ENCODE assay signal across 8 cellular contexts in genomic region chr7:129143724-129144094, GRCh38. TPM values are rescaled to one million over a fixed set of nuclear protein-coding genes. Genes with fewer than 3 reads are reported as not detected.
DNase-seq lines count a peak whose midpoint lies in the region; ATAC-seq, FAIRE-seq and TF ChIP-seq lines count a peak whose summit lies in the region.

No MANE protein-coding gene starts in this region.

- intact Hi-C loops in K562 (cut with micrococcal nuclease): no loop called here

- no peaks in the 10 kb centered on the region for H3K9me1 ChIP-seq in K562 (ENCODE audit: control insufficient read depth, insufficient read depth, low read length)

- TF ChIP-seq RAD21 in K562 (CRISPR knock-in tag; conservative IDR thresholded peaks at IDR 0.05 in 1 of 2, IDR thresholded peaks at IDR 0.05 in 1 of 2): no peak

- peak overlapping the region in 1 of 2 donors; percentile 80 for H3K27ac Mint-ChIP-seq in natural killer cell treated with Interleukin-12 subunit alpha and Interleukin-12 subunit beta and Interleukin-15 and Interleukin-18, amount 100 ng/mL, for 72 hours

- H3K4me3 Mint-ChIP-seq in natural killer cell treated with Interleukin-12 subunit alpha and Interleukin-12 subunit beta and Interleukin-15 and Interleukin-18, amount 100 ng/mL, for 72 hours: peak overlapping the region; percentile 92

- WGBS in HUES64: 51% methylated on average over 10 of the region's 10 CpGs
- 15% methylated on average over 10 of the region's 10 CpGs for WGBS in K562 (ENCODE audit: insufficient coverage, low coverage, missing lambda C conversion rate)

- H3K4me1 Mint-ChIP-seq in natural killer cell treated with Interleukin-12 subunit alpha and Interleukin-12 subunit beta and Interleukin-15 and Interleukin-18, amount 100 ng/mL, for 72 hours (ENCODE audit: low read depth in 2 of 2): peaks cover 11 to 44% of the 10 kb centered on the region in 2 donors

- H3K27me3 ChIP-seq in DND-41 (ENCODE audit: insufficient read depth, low read length, poor library complexity): peaks cover 57% of the 10 kb centered on the region
- H3K27me3 ChIP-seq in HUES64 (ENCODE audit: insufficient read depth, low read length): peaks cover 29% of the 10 kb centered on the region
- peaks cover 60 to 69% of the 10 kb centered on the region in 2 experiments for H3K27me3 ChIP-seq in K562 (ENCODE audit: control insufficient read depth in 2 of 2, insufficient read depth in 2 of 2, low read length in 2 of 2)

- H3K36me3 ChIP-seq in DND-41 (ENCODE audit: insufficient read depth, low read length) (no peaks in the 10 kb centered on the region), HUES64 (ENCODE audit: insufficient read depth, low read length) (no peaks in the 10 kb centered on the region), K562 (ENCODE audit: control insufficient read depth, insufficient read depth, low read length) (no peaks in the 10 kb centered on the region)

- peaks cover under 1% of the 10 kb centered on the region for H3K9me3 Mint-ChIP-seq in natural killer cell treated with Interleukin-12 subunit alpha and Interleukin-12 subunit beta and Interleukin-15 and Interleukin-18, amount 100 ng/mL, for 72 hours

- 0 out of 2 replicates have a peak, but pooled peaks cover 4% of the 10 kb centered on the region for H4K20me1 ChIP-seq in DND-41 (ENCODE audit: insufficient read depth, low read length)
- no peaks in the 10 kb centered on the region; the same call in 1 of the 2 replicates for H4K20me1 ChIP-seq in K562 (replicated peaks; ENCODE audit: control insufficient read depth, insufficient read depth, low read length)

- peaks cover 13 to 44% of the 10 kb centered on the region in 2 donors for H3K27me3 Mint-ChIP-seq in natural killer cell treated with Interleukin-12 subunit alpha and Interleukin-12 subunit beta and Interleukin-15 and Interleukin-18, amount 100 ng/mL, for 72 hours

- H3K9ac ChIP-seq in DND-41 (ENCODE audit: low read depth, low read length) (no peak overlapping the region), HUES64 (ENCODE audit: low read depth, low read length) (no peak overlapping the region), K562 (ENCODE audit: insufficient read depth in 1 of 2, low read depth in 2 of 2, low read length in 2 of 2) (no peak overlapping the region)

- CTCF ChIA-PET in K562 (lab: Yijun Ruan, JAX; ENCODE audit: low intra/inter-chr PET ratio): no interaction called here

- in situ Hi-C loops in K562 (cut with MboI): no loop called here

- no peaks in the 10 kb centered on the region for H3K79me2 ChIP-seq in DND-41 (ENCODE audit: insufficient read depth, low read length)
- no peaks in the 10 kb centered on the region for H3K79me2 ChIP-seq in K562 (ENCODE audit: control insufficient read depth, insufficient read depth, low read length)

- H3K4me2 ChIP-seq in DND-41 (ENCODE audit: insufficient read depth, low read length) (peak overlapping the region; percentile 73; the same call in 1 of the 2 replicates), K562 (ENCODE audit: insufficient read depth, low read length) (no peak overlapping the region)

- H3K27ac ChIP-seq in DND-41 (ENCODE audit: low read length) (no peak overlapping the region), HUES64 (ENCODE audit: low read depth, low read length) (no peak overlapping the region), K562 (ENCODE audit: extremely low read depth, low read depth, low read length) (no peak overlapping the region)

- POLR2A ChIA-PET in K562 (lab: Yijun Ruan, JAX): interaction anchor here (1.2 kb wide), 1 partner anchor 196 kb away, joined by 3 read pairs; no protein-coding TSS in a partner anchor

- no peak for FAIRE-seq in K562 (lab: Jason Lieb, UNC)

- no peak for TF ChIP-seq POLR2A in K562 (conservative IDR thresholded peaks at IDR 0.05)

- TF ChIP-seq CTCF in DND-41 (IDR thresholded peaks at IDR 0.05; ENCODE audit: borderline replicate concordance, extremely low read depth, low read length, poor library complexity, severe bottlenecking) (no peak), K562 (IDR thresholded peaks at IDR 0.05 in 2 of 3, conservative IDR thresholded peaks at IDR 0.05 in 1 of 3; ENCODE audit: insufficient read depth in 2 of 3, low read depth in 1 of 3, low read length in 3 of 3) (no peak)

- no peak for TF ChIP-seq EP300 in K562 (IDR thresholded peaks at IDR 0.05; ENCODE audit: low read length)

- DNase-seq in DND-41 (no peak), K562 (ENCODE audit: extremely low read depth in 1 of 4, low spot score in 3 of 4) (no peak), DMS 273 (lab: John Stamatoyannopoulos, UW; ENCODE audit: unreplicated experiment) (no peak), HCEC 1CT (no peak)
- DNase-seq in natural killer cell treated with Interleukin-12 subunit alpha and Interleukin-12 subunit beta and Interleukin-15 and Interleukin-18, amount 100 ng/mL, for 72 hours (ENCODE audit: low spot score): no peak

- H3K4me1 ChIP-seq in DND-41 (ENCODE audit: insufficient read depth, low read length): peaks cover 14% of the 10 kb centered on the region
- no peaks in the 10 kb centered on the region for H3K4me1 ChIP-seq in HUES64 (ENCODE audit: insufficient read depth, low read length)
- peaks cover 0 to 12% of the 10 kb centered on the region in 2 experiments; a peak in 3 of 5 replicates for H3K4me1 ChIP-seq in K562 (replicated peaks in 1 of 2; ENCODE audit: control insufficient read depth in 2 of 2, insufficient read depth in 2 of 2, low read length in 2 of 2)

- no peaks in the 10 kb centered on the region for H3K36me3 Mint-ChIP-seq in natural killer cell treated with Interleukin-12 subunit alpha and Interleukin-12 subunit beta and Interleukin-15 and Interleukin-18, amount 100 ng/mL, for 72 hours

- ATAC-seq in DND-41 (ENCODE audit: insufficient read depth, low read depth) (no peak), K562 (no peak), GM21367 (IDR thresholded peaks at IDR 0.05; ENCODE audit: unreplicated experiment) (no peak), GM18517 (IDR thresholded peaks at IDR 0.05; ENCODE audit: unreplicated experiment) (no peak)
- no peak for ATAC-seq in natural killer cell treated with Interleukin-12 subunit alpha and Interleukin-12 subunit beta and Interleukin-15 and Interleukin-18, amount 100 ng/mL, for 72 hours

- H3K9me3 ChIP-seq in DND-41 (ENCODE audit: insufficient read depth, low read length, severe bottlenecking) (no peaks in the 10 kb centered on the region), HUES64 (ENCODE audit: insufficient read depth, low read depth, low read length) (no peaks in the 10 kb centered on the region), K562 (replicated peaks; ENCODE audit: control insufficient read depth, insufficient read depth, low read depth, low read length) (no peaks in the 10 kb centered on the region)

- H3K4me3 ChIP-seq in DND-41 (ENCODE audit: low read depth in 1 of 2, low read length in 2 of 2) (no peak overlapping the region), HUES64 (ENCODE audit: low read length) (peak overlapping the region; percentile 63), K562 (no peak overlapping the region)

- H2AFZ ChIP-seq in DND-41 (ENCODE audit: low read depth, low read length) (no peak overlapping the region), K562 (ENCODE audit: low read depth, low read length) (no peak overlapping the region)

- BruUV-seq in K562 (replicated peaks; lab: Mats Ljungman, UMichigan): no TSS peak

RNA-seq across cellular contexts. Expression of gene TSPAN33, which starts 0.8 kb away (rescaled TPM):
- 23.6 TPM for polyA plus RNA-seq in HUES64 (2013, experiment 1 of 2)
- 26.6 TPM for polyA plus RNA-seq in HUES64 (2013, experiment 2 of 2)
- total RNA-seq in K562 (2011; cell fraction: chromatin; rRNA removed; ENCODE audit: low replicate concordance): 1.5 and 3.2 TPM in 2 replicates
- total RNA-seq in K562 (2011; cell fraction: nucleolus; rRNA removed): 1.3 and 3.2 TPM in 2 replicates
- total RNA-seq in K562 (2011; cell fraction: nucleoplasm; rRNA removed): 2.9 and 3.9 TPM in 2 replicates
- total RNA-seq in K562 (2014; rRNA removed) (0.20 and 0.23 TPM in 2 replicates), K562 (2014; rRNA removed; fragmentation: Illumina TruSeq; extraction: Trizol) (0.19 and 0.25 TPM in 2 replicates), K562 (2015; rRNA removed; fragmentation: Illumina TruSeq; extraction: Trizol) (not detected in 2 replicates), K562 (2021) (0.27 and 0.76 TPM in 2 replicates)
- polyA plus RNA-seq in K562 (2011; rRNA removed) (1.2 and 1.5 TPM in 2 replicates), K562 (2014; fragmentation: Illumina TruSeq; extraction: Trizol) (0.21 and 0.42 TPM in 2 replicates), K562 (2014; fragmentation: Nextera tagmentation; extraction: Ambion mirVana) (under 1 TPM in 1 of 2 experiments, not detected in 1; 0.03 TPM), K562 (2014; rRNA removed) (0.19 TPM in 1 of 2 replicates, not detected in the other)
- polyA plus RNA-seq in K562 (2011; cell fraction: cytosol; rRNA removed): 1.6 and 1.7 TPM in 2 replicates
- polyA plus RNA-seq in K562 (2011; cell fraction: nucleus; rRNA removed): 1.3 and 1.6 TPM in 2 replicates
- polyA plus RNA-seq in K562 (2012): 0.16 and 0.30 TPM in 2 replicates
- polyA minus RNA-seq in K562 (2011; rRNA and poly(A)+ RNA removed): 1.1 and 1.6 TPM in 2 replicates
- 1.2 and 1.3 TPM in 2 replicates for polyA minus RNA-seq in K562 (2011; cell fraction: cytosol; rRNA and poly(A)+ RNA removed)
- 0.54 and 1.2 TPM in 2 replicates for polyA minus RNA-seq in K562 (2011; cell fraction: nucleus; rRNA and poly(A)+ RNA removed)
- 10 to 100 TPM; 17.0 to 74.0 TPM for total RNA-seq in natural killer cell treated with Interleukin-12 subunit alpha and Interleukin-12 subunit beta and Interleukin-15 and Interleukin-18, amount 100 ng/mL, for 72 hours

RNA-seq across cellular contexts. Expression of gene SMO, which starts 44.7 kb away (rescaled TPM):
- polyA plus RNA-seq in HUES64 (2013, experiment 1 of 2): 49.2 TPM
- 49.8 TPM for polyA plus RNA-seq in HUES64 (2013, experiment 2 of 2)
- total RNA-seq in K562 (2011; cell fraction: chromatin; rRNA removed; ENCODE audit: low replicate concordance): 0.60 TPM in 1 of 2 replicates, not detected in the other
- total RNA-seq in K562 (2011; cell fraction: nucleolus; rRNA removed): 0.39 and 0.67 TPM in 2 replicates
- total RNA-seq in K562 (2011; cell fraction: nucleoplasm; rRNA removed): 1.2 TPM in 1 of 2 replicates, not detected in the other
- 0.05 TPM in 1 of 2 replicates, not detected in the other for total RNA-seq in K562 (2014; rRNA removed)
- total RNA-seq in K562 (2014; rRNA removed; fragmentation: Illumina TruSeq; extraction: Trizol): not detected in 2 replicates
- total RNA-seq in K562 (2015; rRNA removed; fragmentation: Illumina TruSeq; extraction: Trizol): not detected in 2 replicates
- 0.07 and 0.13 TPM in 2 replicates for total RNA-seq in K562 (2021)
- polyA plus RNA-seq in K562 (2011; rRNA removed): 0.10 and 0.11 TPM in 2 replicates
- 0.10 and 0.24 TPM in 2 replicates for polyA plus RNA-seq in K562 (2011; cell fraction: cytosol; rRNA removed)
- 0.41 and 0.91 TPM in 2 replicates for polyA plus RNA-seq in K562 (2011; cell fraction: nucleus; rRNA removed)
- not detected in 2 replicates for polyA plus RNA-seq in K562 (2012)
- not detected in 2 replicates for polyA plus RNA-seq in K562 (2014; fragmentation: Illumina TruSeq; extraction: Trizol)
- polyA plus RNA-seq in K562 (2014; fragmentation: Nextera tagmentation; extraction: Ambion mirVana): not detected
- polyA plus RNA-seq in K562 (2014; rRNA removed): 0.11 TPM in 1 of 2 replicates, not detected in the other
- polyA minus RNA-seq in K562 (2011; rRNA and poly(A)+ RNA removed): 0.07 and 0.24 TPM in 2 replicates
- not detected in 2 replicates for polyA minus RNA-seq in K562 (2011; cell fraction: cytosol; rRNA and poly(A)+ RNA removed)
- polyA minus RNA-seq in K562 (2011; cell fraction: nucleus; rRNA and poly(A)+ RNA removed): 0.11 TPM in 1 of 2 replicates, not detected in the other
- under 1 TPM; 0.39 to 0.69 TPM for total RNA-seq in natural killer cell treated with Interleukin-12 subunit alpha and Interleukin-12 subunit beta and Interleukin-15 and Interleukin-18, amount 100 ng/mL, for 72 hours
